In genomic region chr7:133024604-133025003, GRCh38 we compare ENCODE assay signal across 24 cellular contexts. TPM values are rescaled to one million over a fixed set of nuclear protein-coding genes. Genes with fewer than 3 reads are reported as not detected.
A peak's percentile ranks its signal among the peaks of the same experiment; 100 is the strongest.
DNase-seq lines count a peak whose midpoint lies in the region; ATAC-seq and TF ChIP-seq lines count a peak whose summit lies in the region.
"Had no signal": no experiment of that assay in that cellular context is flagged by ENCODE, and none has a peak within 500 bp of the region (broad histone marks: within the 10 kb centered on the region; RNA-seq: fewer than 3 reads in every experiment).

No MANE protein-coding gene starts in this region.

- peak; percentile 11 for DNase-seq in NCI-H1105 treated with DMSO at 0.1 percent for 48 hours (lab: John Stamatoyannopoulos, UW)
- no peak for DNase-seq in NCI-H1105 (lab: John Stamatoyannopoulos, UW)
- no peak for DNase-seq in endodermal cell
- DNase-seq in mesendoderm: no peak
- DNase-seq in foreskin fibroblast: no peak
- DNase-seq in occipital lobe (lab: John Stamatoyannopoulos, UW): no peak
- no peak for DNase-seq in activated CD4-positive, alpha-beta T cell treated with anti-CD3 and anti-CD28 coated beads, Interleukin-2, amount 10 ng/mL, durations not matched to agents 7 days and 5 days
- DNase-seq: DND-41; GOT3; HCEC 1CT; KG1; NCI-H1092; NCI-H146; NCI-H2029; NCI-H2171; NCI-H345; NCI-H524; NCI-H774; NK-92 treated with Interleukin-12 subunit alpha and Interleukin-12 subunit beta, amount 100 ng/mL, for 24 hours; SJCRH30 had no signal

- peak overlapping the region; percentile 21 for H3K27ac Mint-ChIP-seq in endodermal cell
- H3K27ac Mint-ChIP-seq in activated CD4-positive, alpha-beta T cell treated with anti-CD3 and anti-CD28 coated beads, Interleukin-2, amount 10 ng/mL, durations not matched to agents 7 days and 5 days: no peak overlapping the region
- H3K27ac Mint-ChIP-seq: B cell had no signal

- H3K9ac ChIP-seq in endodermal cell (ENCODE audit: extremely low read depth, low read length, poor library complexity, severe bottlenecking) (no peak overlapping the region), mesendoderm (ENCODE audit: low read length) (no peak overlapping the region)

- 94 to 98% methylated on average over 3 of the region's 5 CpGs for WGBS in endodermal cell (ENCODE audit: insufficient coverage in 1 of 2, insufficient read length in 1 of 2), 2 experiments
- no CpG with 5 or more reads among the region's 5 CpGs for WGBS in mesendoderm (ENCODE audit: extremely low coverage, insufficient coverage, low lambda C conversion rate)

- H3K4me3 ChIP-seq in endodermal cell (ENCODE audit: low read length) (no peak overlapping the region), mesendoderm (ENCODE audit: low read length) (no peak overlapping the region), foreskin fibroblast (ENCODE audit: low read depth in 1 of 2, low read length in 2 of 2) (no peak overlapping the region)
- H3K4me3 ChIP-seq: SJCRH30 had no signal

- POLR2A ChIA-PET in activated CD4-positive, alpha-beta T cell treated with anti-CD3 and anti-CD28 coated beads, Interleukin-2, amount 10 ng/mL, durations not matched to agents 7 days and 5 days (lab: Charles Lee): no interaction called here

- CTCF ChIA-PET in activated CD4-positive, alpha-beta T cell treated with anti-CD3 and anti-CD28 coated beads, Interleukin-2, amount 10 ng/mL, durations not matched to agents 7 days and 5 days (lab: Charles Lee): no interaction called here

- H3K4me1 Mint-ChIP-seq in endodermal cell: peaks cover 5% of the 10 kb centered on the region
- peaks cover 4% of the 10 kb centered on the region for H3K4me1 Mint-ChIP-seq in activated CD4-positive, alpha-beta T cell treated with anti-CD3 and anti-CD28 coated beads, Interleukin-2, amount 10 ng/mL, durations not matched to agents 7 days and 5 days
- H3K4me1 Mint-ChIP-seq: CD14-positive monocyte had no signal

- no peak overlapping the region for H4K5ac ChIP-seq in mesendoderm (ENCODE audit: low read length)

- peaks cover 6% of the 10 kb centered on the region for H3K36me3 Mint-ChIP-seq in endodermal cell (ENCODE audit: low read depth)
- peaks cover 16% of the 10 kb centered on the region for H3K36me3 Mint-ChIP-seq in activated CD4-positive, alpha-beta T cell treated with anti-CD3 and anti-CD28 coated beads, Interleukin-2, amount 10 ng/mL, durations not matched to agents 7 days and 5 days (ENCODE audit: low read depth)

- H2BK15ac ChIP-seq in mesendoderm (replicated peaks; ENCODE audit: low read depth): no peak overlapping the region

- ATAC-seq in GM19397 (IDR thresholded peaks at IDR 0.05; ENCODE audit: unreplicated experiment): no peak
- ATAC-seq: Panc1 had no signal

- H2AK5ac ChIP-seq in mesendoderm (ENCODE audit: low read length): no peak overlapping the region

- H3K79me1 ChIP-seq in mesendoderm (ENCODE audit: low read length): peaks cover 5% of the 10 kb centered on the region

- no peak overlapping the region for H3K4me3 Mint-ChIP-seq in endodermal cell
- no peak overlapping the region for H3K4me3 Mint-ChIP-seq in activated CD4-positive, alpha-beta T cell treated with anti-CD3 and anti-CD28 coated beads, Interleukin-2, amount 10 ng/mL, durations not matched to agents 7 days and 5 days
- H3K4me3 Mint-ChIP-seq: B cell, CD14-positive monocyte had no signal

- H4K8ac ChIP-seq in mesendoderm (ENCODE audit: low read depth, low read length): no peak overlapping the region

- H3K23ac ChIP-seq in mesendoderm (ENCODE audit: low read length): no peak overlapping the region

- H3K4me1 ChIP-seq in endodermal cell (ENCODE audit: control insufficient read depth, insufficient read depth, low read length) (no peaks in the 10 kb centered on the region), mesendoderm (ENCODE audit: control insufficient read depth, low read depth, low read length) (no peaks in the 10 kb centered on the region)
- H3K4me1 ChIP-seq: SJCRH30 had no signal

- H3K79me2 ChIP-seq in mesendoderm (ENCODE audit: control insufficient read depth, insufficient read depth, low read length): no peaks in the 10 kb centered on the region

- H3K27me3 ChIP-seq in endodermal cell (ENCODE audit: control insufficient read depth, insufficient read depth, low read length, poor library complexity, severe bottlenecking): no peaks in the 10 kb centered on the region
- no peaks in the 10 kb centered on the region for H3K27me3 ChIP-seq in mesendoderm (ENCODE audit: insufficient read depth, low read length, poor library complexity)
- H3K27me3 ChIP-seq: SJCRH30 had no signal

- peaks cover 3% of the 10 kb centered on the region for H3K9me3 Mint-ChIP-seq in endodermal cell
- peaks cover 3% of the 10 kb centered on the region for H3K9me3 Mint-ChIP-seq in activated CD4-positive, alpha-beta T cell treated with anti-CD3 and anti-CD28 coated beads, Interleukin-2, amount 10 ng/mL, durations not matched to agents 7 days and 5 days

- no peak overlapping the region for H2BK120ac ChIP-seq in mesendoderm (ENCODE audit: low read depth, low read length)

- peaks cover 7% of the 10 kb centered on the region for H3K9me3 ChIP-seq in endodermal cell (ENCODE audit: control insufficient read depth, low read length)

- no peaks in the 10 kb centered on the region for H3K27me3 Mint-ChIP-seq in endodermal cell (ENCODE audit: insufficient read depth)
- no peaks in the 10 kb centered on the region for H3K27me3 Mint-ChIP-seq in activated CD4-positive, alpha-beta T cell treated with anti-CD3 and anti-CD28 coated beads, Interleukin-2, amount 10 ng/mL, durations not matched to agents 7 days and 5 days
- H3K27me3 Mint-ChIP-seq: B cell had no signal

- H2BK5ac ChIP-seq in mesendoderm (ENCODE audit: low read length): no peak overlapping the region

- H3K4me2 ChIP-seq in mesendoderm (ENCODE audit: low read length): no peak overlapping the region

- peaks cover 15% of the 10 kb centered on the region for H3K36me3 ChIP-seq in endodermal cell (ENCODE audit: control insufficient read depth, insufficient read depth, low read length)
- H3K36me3 ChIP-seq in mesendoderm (ENCODE audit: control insufficient read depth, insufficient read depth, low read length): no peaks in the 10 kb centered on the region

- TF ChIP-seq CTCF in endodermal cell (conservative IDR thresholded peaks at IDR 0.05): no peak
- no peak for TF ChIP-seq CTCF in foreskin fibroblast (IDR thresholded peaks at IDR 0.05; ENCODE audit: low read depth, low read length)

- no peak overlapping the region for H3K56ac ChIP-seq in mesendoderm (ENCODE audit: low read length)

- H3K18ac ChIP-seq in mesendoderm (ENCODE audit: low read length): no peak overlapping the region

- H3K27ac ChIP-seq in endodermal cell (ENCODE audit: low read depth, low read length) (no peak overlapping the region), mesendoderm (ENCODE audit: low read depth, low read length) (no peak overlapping the region)
- H3K27ac ChIP-seq: SJCRH30 had no signal

- H3K4ac ChIP-seq in mesendoderm (ENCODE audit: low read depth, low read length): peak overlapping the region; percentile 81

RNA-seq across cellular contexts. Expression of gene CHCHD3, which starts 57.3 kb away (rescaled TPM):
- total RNA-seq in endodermal cell: 10 to 100 TPM; 70.4 to 75.2 TPM
- 92.4 TPM for polyA plus RNA-seq in endodermal cell (2013, experiment 1 of 2)
- 86.5 TPM for polyA plus RNA-seq in endodermal cell (2013, experiment 2 of 2)
- 126 TPM for polyA plus RNA-seq in mesendoderm (2013, experiment 1 of 2)
- polyA plus RNA-seq in mesendoderm (2013, experiment 2 of 2): 129 TPM
- total RNA-seq in occipital lobe: 55.1 TPM
- 10 to 100 TPM; 47.4 to 49.2 TPM for total RNA-seq in activated CD4-positive, alpha-beta T cell treated with anti-CD3 and anti-CD28 coated beads, Interleukin-2, amount 10 ng/mL, durations not matched to agents 7 days and 5 days
